8 cellular contexts compared by ENCODE assay signal in genomic region chr7:100101016-100101862, GRCh38. TPM values are rescaled to one million over a fixed set of nuclear protein-coding genes. Genes with fewer than 3 reads are reported as not detected.
DNase-seq lines count a peak whose midpoint lies in the region; ATAC-seq and TF ChIP-seq lines count a peak whose summit lies in the region.

Gene AP4M1 (plus strand): TSS chr7:100101643. CDS start chr7:100101715, 72 bp downstream.
Gene MCM7 (minus strand): TSS chr7:100101397. CDS start chr7:100101294, 103 bp downstream.

- peak within 1 kb of the TSS; percentile 64 for H3K4me3 ChIP-seq in thymus (ENCODE audit: low read length)

- no peaks in the 10 kb centered on the region for H3K27me3 ChIP-seq in thymus (ENCODE audit: control insufficient read depth, insufficient read depth)

- H3K27ac Mint-ChIP-seq in activated naive CD8-positive, alpha-beta T cell, result peak within 1 kb of the TSS; percentile 99
- H3K27ac Mint-ChIP-seq in osteocyte (ENCODE audit: unreplicated experiment), result peak within 1 kb of the TSS; percentile 98

- H3K36me3 Mint-ChIP-seq in activated naive CD8-positive, alpha-beta T cell, result peaks cover 15% of the 10 kb centered on the region
- peaks cover 33% of the 10 kb centered on the region for H3K36me3 Mint-ChIP-seq in osteocyte (ENCODE audit: unreplicated experiment)

- H3K4me3 Mint-ChIP-seq in activated naive CD8-positive, alpha-beta T cell, result peak within 1 kb of the TSS; percentile 93
- peak within 1 kb of the TSS; percentile 91 for H3K4me3 Mint-ChIP-seq in osteocyte (ENCODE audit: unreplicated experiment)

- no peaks in the 10 kb centered on the region for H3K27me3 Mint-ChIP-seq in activated naive CD8-positive, alpha-beta T cell
- H3K27me3 Mint-ChIP-seq in osteocyte (ENCODE audit: unreplicated experiment), result no peaks in the 10 kb centered on the region

- WGBS in thymus, result under 1% methylated on average over 80 of the region's 80 CpGs

- no peak for TF ChIP-seq CTCF in GM10248 (IDR thresholded peaks at IDR 0.05; ENCODE audit: control extremely low read depth, extremely low read depth, low read depth, missing control alignments)
- TF ChIP-seq CTCF in osteocyte (IDR thresholded peaks at IDR 0.05), result no peak

- no peaks in the 10 kb centered on the region for H3K9me3 Mint-ChIP-seq in activated naive CD8-positive, alpha-beta T cell (ENCODE audit: low read depth)
- no peaks in the 10 kb centered on the region for H3K9me3 Mint-ChIP-seq in osteocyte (ENCODE audit: unreplicated experiment)

- ATAC-seq in HG02623 (IDR thresholded peaks at IDR 0.05; ENCODE audit: unreplicated experiment), result peak; percentile 71

- CTCF ChIA-PET in GM10248 (lab: Yijun Ruan, JAX), result interaction anchor here (1.2 to 2.6 kb wide), 10 partner anchors 11 to 116 kb away, joined by 4 to 16 read pairs (median 6); partner anchors contain the start of genes COPS6 and ZKSCAN1

- peaks cover 9% of the 10 kb centered on the region for H3K4me1 ChIP-seq in thymus (ENCODE audit: control insufficient read depth, insufficient read depth, low read length)

- POLR2A ChIA-PET in GM10248 (lab: Yijun Ruan, JAX), result interaction anchor here (0.6 to 1.8 kb wide), 9 partner anchors 9 to 328 kb away, joined by 3 to 7 read pairs (median 4); partner anchors contain the start of genes MBLAC1, TRAPPC14 and ZCWPW1

- H3K36me3 ChIP-seq in thymus (ENCODE audit: control insufficient read depth, insufficient read depth), result peaks cover 54% of the 10 kb centered on the region

- H3K4me1 Mint-ChIP-seq in activated naive CD8-positive, alpha-beta T cell (ENCODE audit: low read depth), result peaks cover 35% of the 10 kb centered on the region
- peaks cover 29% of the 10 kb centered on the region for H3K4me1 Mint-ChIP-seq in osteocyte (ENCODE audit: unreplicated experiment)

- peak; percentile 99 for DNase-seq in GM10248 (ENCODE audit: extremely low spot score)
- DNase-seq in NCI-H1105 (lab: John Stamatoyannopoulos, UW), result peak; percentile 98
- DNase-seq in SKM-1 treated with dmso at 0.1 percent for 144 hours (lab: John Stamatoyannopoulos, UW; ENCODE audit: unreplicated experiment), result peak; percentile 98
- DNase-seq in glomerular visceral epithelial cell (ENCODE audit: extremely low spot score), result peak; percentile 99
- peak; percentile 99 for DNase-seq in osteocyte (ENCODE audit: extremely low spot score, unreplicated experiment)

- H3K9me3 ChIP-seq in thymus (ENCODE audit: control insufficient read depth), result no peaks in the 10 kb centered on the region

- H3K27ac ChIP-seq in thymus (ENCODE audit: low read depth), result peak within 1 kb of the TSS; percentile 84

RNA-seq across cellular contexts. Expression of gene AP4M1, which starts in this region (rescaled TPM):
- 22.0 and 27.4 TPM in 2 replicates for total RNA-seq in osteocyte
- polyA plus RNA-seq in thymus, result 14.2 TPM

RNA-seq across cellular contexts. Expression of gene MCM7, which starts in this region (rescaled TPM):
- 73.3 and 77.8 TPM in 2 replicates for total RNA-seq in osteocyte
- 111 TPM for polyA plus RNA-seq in thymus

Comparison
In these comparisons a context has a peak if more than half of its experiments do, and no peak if none do; other contexts are left out.
1. Peak in every context shown above with its lines: DNase-seq, ATAC-seq, H3K4me3 ChIP-seq and H3K27ac ChIP-seq.